ENCODE assay signal across 9 cellular contexts in the genomic region with DNA sequence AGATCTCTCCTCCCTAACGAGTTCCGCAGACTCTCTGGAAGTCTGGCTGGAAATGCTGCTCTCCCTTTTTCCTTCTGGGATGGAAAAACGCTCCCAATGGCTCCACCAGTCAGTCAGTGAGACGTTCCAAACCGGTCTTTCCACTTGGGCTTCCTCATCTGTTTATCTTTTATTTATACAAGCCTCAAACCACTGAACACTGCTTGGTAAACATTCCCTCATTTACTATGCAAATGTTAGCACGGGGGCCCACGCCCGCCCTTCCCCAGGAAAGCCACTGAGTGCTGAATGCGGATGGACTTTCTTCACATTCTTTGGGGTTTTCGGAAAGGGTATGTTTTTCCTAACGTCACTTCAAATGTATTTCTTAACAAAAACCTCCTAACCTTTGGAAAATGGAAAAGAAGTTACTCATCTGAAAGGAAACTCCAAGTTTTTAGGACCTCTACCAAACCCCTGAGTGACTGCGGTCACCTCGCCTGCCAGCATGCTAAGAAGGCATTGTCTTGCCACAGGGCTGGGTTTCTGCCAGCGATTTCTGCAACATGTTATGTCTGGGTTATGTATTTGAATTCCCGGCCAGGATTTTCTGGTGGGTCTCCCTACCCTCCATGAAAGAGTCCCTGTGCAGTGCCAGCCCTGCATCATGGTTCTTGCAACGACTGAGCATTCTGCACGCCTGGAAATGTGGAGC. TPM values are rescaled to one million over a fixed set of nuclear protein-coding genes. Genes with fewer than 3 reads are reported as not detected.
DNase-seq lines count a peak whose midpoint lies in the region; ATAC-seq and TF ChIP-seq lines count a peak whose summit lies in the region.
"Had no signal": no experiment of that assay in that cellular context is flagged by ENCODE, and none has a peak within 500 bp of the region (broad histone marks: within the 10 kb centered on the region; RNA-seq: fewer than 3 reads in every experiment).

No MANE protein-coding gene starts in this region.

- H4K20me1 ChIP-seq in osteoblast (ENCODE audit: insufficient read depth, low read length), result no peaks in the 10 kb centered on the region

- ATAC-seq in GM19467 (IDR thresholded peaks at IDR 0.05; ENCODE audit: unreplicated experiment), result no peak
- ATAC-seq in GM21619 (IDR thresholded peaks at IDR 0.05; ENCODE audit: unreplicated experiment), result no peak
- no peak for ATAC-seq in stimulated activated naive B cell treated with anti-CD40 and anti-IgM and Interleukin-4, amounts not matched to agents 10 μg/mL and 1 μg/mL and 100 μg/mL, for 72 hours (replicated peaks)
- no peak for ATAC-seq in gastroesophageal sphincter

- TF ChIP-seq POLR2A in gastroesophageal sphincter (IDR thresholded peaks at IDR 0.05), result no peak

- no peaks in the 10 kb centered on the region for H3K79me2 ChIP-seq in osteoblast (ENCODE audit: insufficient read depth, low read length)

- H3K36me3 ChIP-seq in osteoblast (ENCODE audit: insufficient read depth, low read length) (no peaks in the 10 kb centered on the region), gastroesophageal sphincter (no peaks in the 10 kb centered on the region)

- H3K4me1 ChIP-seq in osteoblast (ENCODE audit: insufficient read depth, low read length), result peaks cover 30% of the 10 kb centered on the region
- no peaks in the 10 kb centered on the region for H3K4me1 ChIP-seq in gastroesophageal sphincter

- no peak overlapping the region for H3K4me3 Mint-ChIP-seq in dendritic cell treated with granulocyte-macrophage colony-stimulating factor and Interleukin-4, amounts not matched to agents 40 ng/mL and 50 ng/mL, for 4 days
- no peak overlapping the region for H3K4me3 Mint-ChIP-seq in stimulated activated naive B cell treated with anti-CD40 and anti-IgM and Interleukin-4, amounts not matched to agents 10 μg/mL and 1 μg/mL and 100 μg/mL, for 72 hours

- peak overlapping the region; percentile 41 for H3K4me3 ChIP-seq in osteoblast (ENCODE audit: insufficient read depth, low read length)
- H3K4me3 ChIP-seq in gastroesophageal sphincter, result no peak overlapping the region

- DNase-seq in DMS53 treated with DMSO at 0.1 percent for 48 hours (lab: John Stamatoyannopoulos, UW; ENCODE audit: unreplicated experiment) (peak; percentile 95), NCI-H2107 treated with DMSO at 0.1 percent for 48 hours (lab: John Stamatoyannopoulos, UW; ENCODE audit: unreplicated experiment) (peak; percentile 32), osteoblast (ENCODE audit: insufficient read length, low spot score, missing footprints) (peak; percentile 95)
- no peak for DNase-seq in stimulated activated naive B cell treated with anti-CD40 and anti-IgM and Interleukin-4, amounts not matched to agents 10 μg/mL and 1 μg/mL and 100 μg/mL, for 72 hours
- DNase-seq: activated CD8-positive, alpha-beta memory T cell treated with anti-CD3 and anti-CD28 coated beads, Interleukin-2, amount 50 U/mL, for 48 hours had no signal

- H2AFZ ChIP-seq in osteoblast (ENCODE audit: low read length), result peak overlapping the region; percentile 5

- peaks cover 20% of the 10 kb centered on the region for H3K27me3 Mint-ChIP-seq in dendritic cell treated with granulocyte-macrophage colony-stimulating factor and Interleukin-4, amounts not matched to agents 40 ng/mL and 50 ng/mL, for 4 days
- H3K27me3 Mint-ChIP-seq in stimulated activated naive B cell treated with anti-CD40 and anti-IgM and Interleukin-4, amounts not matched to agents 10 μg/mL and 1 μg/mL and 100 μg/mL, for 72 hours, result no peaks in the 10 kb centered on the region

- no peaks in the 10 kb centered on the region for H3K9me3 Mint-ChIP-seq in dendritic cell treated with granulocyte-macrophage colony-stimulating factor and Interleukin-4, amounts not matched to agents 40 ng/mL and 50 ng/mL, for 4 days
- H3K9me3 Mint-ChIP-seq in stimulated activated naive B cell treated with anti-CD40 and anti-IgM and Interleukin-4, amounts not matched to agents 10 μg/mL and 1 μg/mL and 100 μg/mL, for 72 hours, result no peaks in the 10 kb centered on the region

- intact Hi-C loops in dendritic cell treated with granulocyte-macrophage colony-stimulating factor and Interleukin-4, amounts not matched to agents 40 ng/mL and 50 ng/mL, for 4 days (cut with micrococcal nuclease), result loop anchor here (5.0 kb wide), 1 partner anchor 35 kb away; no protein-coding TSS in a partner anchor

- peak overlapping the region; percentile 97 for H3K27ac Mint-ChIP-seq in dendritic cell treated with granulocyte-macrophage colony-stimulating factor and Interleukin-4, amounts not matched to agents 40 ng/mL and 50 ng/mL, for 4 days
- H3K27ac Mint-ChIP-seq in stimulated activated naive B cell treated with anti-CD40 and anti-IgM and Interleukin-4, amounts not matched to agents 10 μg/mL and 1 μg/mL and 100 μg/mL, for 72 hours, result no peak overlapping the region

- H3K9me3 ChIP-seq in osteoblast (ENCODE audit: low read depth, low read length) (no peaks in the 10 kb centered on the region), gastroesophageal sphincter (no peaks in the 10 kb centered on the region)

- H3K4me2 ChIP-seq in osteoblast (ENCODE audit: insufficient read depth, low read length), result peak overlapping the region; percentile 76

- H3K27ac ChIP-seq in osteoblast (ENCODE audit: low read depth, low read length) (peak overlapping the region; percentile 97), gastroesophageal sphincter (no peak overlapping the region)

- TF ChIP-seq CTCF in osteoblast (IDR thresholded peaks at IDR 0.05; ENCODE audit: extremely low read depth, low read depth, low read length) (no peak), gastroesophageal sphincter (IDR thresholded peaks at IDR 0.05) (no peak)

- H3K36me3 Mint-ChIP-seq in dendritic cell treated with granulocyte-macrophage colony-stimulating factor and Interleukin-4, amounts not matched to agents 40 ng/mL and 50 ng/mL, for 4 days (ENCODE audit: low read depth), result no peaks in the 10 kb centered on the region
- H3K36me3 Mint-ChIP-seq in stimulated activated naive B cell treated with anti-CD40 and anti-IgM and Interleukin-4, amounts not matched to agents 10 μg/mL and 1 μg/mL and 100 μg/mL, for 72 hours, result no peaks in the 10 kb centered on the region

- 40 to 46% methylated on average over 7 to 17 of the region's 17 CpGs for WGBS in gastroesophageal sphincter (ENCODE audit: low coverage in 1 of 2), 2 donors

- TF ChIP-seq EP300 in gastroesophageal sphincter (IDR thresholded peaks at IDR 0.05), result no peak

- H3K27me3 ChIP-seq in osteoblast (ENCODE audit: insufficient read depth, low read length) (peaks cover 11% of the 10 kb centered on the region), gastroesophageal sphincter (peaks cover 50% of the 10 kb centered on the region)

- H3K4me1 Mint-ChIP-seq in dendritic cell treated with granulocyte-macrophage colony-stimulating factor and Interleukin-4, amounts not matched to agents 40 ng/mL and 50 ng/mL, for 4 days (ENCODE audit: low read depth), result peaks cover 79% of the 10 kb centered on the region
- H3K4me1 Mint-ChIP-seq in stimulated activated naive B cell treated with anti-CD40 and anti-IgM and Interleukin-4, amounts not matched to agents 10 μg/mL and 1 μg/mL and 100 μg/mL, for 72 hours, result peaks cover 38 to 43% of the 10 kb centered on the region in 2 donors

RNA-seq across cellular contexts. Expression of a gene that starts 14.0 kb away (rescaled TPM):
- total RNA-seq in osteoblast, result under 0.01 TPM in 1 of 2 replicates, not detected in the other
- not detected for total RNA-seq in gastroesophageal sphincter

RNA-seq across cellular contexts. Expression of a gene that starts 47.0 kb away (rescaled TPM):
- 12.7 and 13.8 TPM in 2 replicates for total RNA-seq in osteoblast
- 10 to 100 TPM in 2 of 4 donors, 1 to 10 TPM in 2; 6.6 to 14.1 (median 9.4) TPM for total RNA-seq in gastroesophageal sphincter
